1 cellular context compared by ENCODE assay signal in genomic region chr7:57339198-57339944, GRCh38.
TF ChIP-seq lines count a peak whose summit lies in the region.

No MANE protein-coding gene starts in this region.

TF ChIP-seq in liver, 16 proteins besides CTCF, POLR2A, EP300 and RAD21 (continued from another document):
- TF ChIP-seq, protein P1, sequence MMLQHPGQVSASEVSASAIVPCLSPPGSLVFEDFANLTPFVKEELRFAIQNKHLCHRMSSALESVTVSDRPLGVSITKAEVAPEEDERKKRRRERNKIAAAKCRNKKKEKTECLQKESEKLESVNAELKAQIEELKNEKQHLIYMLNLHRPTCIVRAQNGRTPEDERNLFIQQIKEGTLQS (IDR thresholded peaks at IDR 0.05), result no peak
- TF ChIP-seq, protein P2, sequence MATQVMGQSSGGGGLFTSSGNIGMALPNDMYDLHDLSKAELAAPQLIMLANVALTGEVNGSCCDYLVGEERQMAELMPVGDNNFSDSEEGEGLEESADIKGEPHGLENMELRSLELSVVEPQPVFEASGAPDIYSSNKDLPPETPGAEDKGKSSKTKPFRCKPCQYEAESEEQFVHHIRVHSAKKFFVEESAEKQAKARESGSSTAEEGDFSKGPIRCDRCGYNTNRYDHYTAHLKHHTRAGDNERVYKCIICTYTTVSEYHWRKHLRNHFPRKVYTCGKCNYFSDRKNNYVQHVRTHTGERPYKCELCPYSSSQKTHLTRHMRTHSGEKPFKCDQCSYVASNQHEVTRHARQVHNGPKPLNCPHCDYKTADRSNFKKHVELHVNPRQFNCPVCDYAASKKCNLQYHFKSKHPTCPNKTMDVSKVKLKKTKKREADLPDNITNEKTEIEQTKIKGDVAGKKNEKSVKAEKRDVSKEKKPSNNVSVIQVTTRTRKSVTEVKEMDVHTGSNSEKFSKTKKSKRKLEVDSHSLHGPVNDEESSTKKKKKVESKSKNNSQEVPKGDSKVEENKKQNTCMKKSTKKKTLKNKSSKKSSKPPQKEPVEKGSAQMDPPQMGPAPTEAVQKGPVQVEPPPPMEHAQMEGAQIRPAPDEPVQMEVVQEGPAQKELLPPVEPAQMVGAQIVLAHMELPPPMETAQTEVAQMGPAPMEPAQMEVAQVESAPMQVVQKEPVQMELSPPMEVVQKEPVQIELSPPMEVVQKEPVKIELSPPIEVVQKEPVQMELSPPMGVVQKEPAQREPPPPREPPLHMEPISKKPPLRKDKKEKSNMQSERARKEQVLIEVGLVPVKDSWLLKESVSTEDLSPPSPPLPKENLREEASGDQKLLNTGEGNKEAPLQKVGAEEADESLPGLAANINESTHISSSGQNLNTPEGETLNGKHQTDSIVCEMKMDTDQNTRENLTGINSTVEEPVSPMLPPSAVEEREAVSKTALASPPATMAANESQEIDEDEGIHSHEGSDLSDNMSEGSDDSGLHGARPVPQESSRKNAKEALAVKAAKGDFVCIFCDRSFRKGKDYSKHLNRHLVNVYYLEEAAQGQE (IDR thresholded peaks at IDR 0.05), result no peak
- TF ChIP-seq FOXA2 (IDR thresholded peaks at IDR 0.05), result no peak
- peak in 1 of 2 donors; percentile 85 for TF ChIP-seq RXRA (IDR thresholded peaks at IDR 0.05)
- TF ChIP-seq TAF1 (conservative IDR thresholded peaks at IDR 0.05), result no peak
- TF ChIP-seq SP1 (IDR thresholded peaks at IDR 0.05), result no peak
- TF ChIP-seq FOXA1 (IDR thresholded peaks at IDR 0.05), result no peak
- TF ChIP-seq HNF4A (conservative IDR thresholded peaks at IDR 0.05), result peak in 1 of 2 donors; percentile 73
- TF ChIP-seq YY1 (IDR thresholded peaks at IDR 0.05), result peak; percentile 48
- no peak for TF ChIP-seq GABPA (IDR thresholded peaks at IDR 0.05 in 1 of 2, conservative IDR thresholded peaks at IDR 0.05 in 1 of 2)
- peak in 1 of 2 donors; percentile 17 for TF ChIP-seq EGR1 (IDR thresholded peaks at IDR 0.05; ENCODE audit: low read depth in 2 of 2)
- TF ChIP-seq JUND (IDR thresholded peaks at IDR 0.05), result no peak
- no peak for TF ChIP-seq HNF4G (IDR thresholded peaks at IDR 0.05)
